In the genomic region with DNA sequence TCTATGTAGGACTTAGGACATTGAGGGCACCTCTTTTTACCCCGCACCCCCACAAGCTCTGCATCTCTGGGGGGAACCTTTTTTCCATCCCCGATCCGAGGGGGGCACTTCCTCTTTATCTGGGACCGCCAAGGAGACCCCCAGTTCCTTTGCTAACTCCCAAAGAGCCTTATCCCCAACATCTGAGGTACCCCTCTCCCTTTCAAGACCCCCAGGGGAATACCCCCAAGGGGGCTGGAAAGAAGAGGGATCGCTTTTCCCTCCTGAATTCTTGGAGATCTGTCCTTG, we compare ENCODE assay signal across 8 cellular contexts. TPM values are rescaled to one million over a fixed set of nuclear protein-coding genes. Genes with fewer than 3 reads are reported as not detected.
DNase-seq lines count a peak whose midpoint lies in the region; ATAC-seq, FAIRE-seq and TF ChIP-seq lines count a peak whose summit lies in the region.

No MANE protein-coding gene starts in this region.

- H3K9me3 Mint-ChIP-seq in CD14-positive monocyte = peaks cover 0 to 15% (median 4%) of the 10 kb centered on the region in 7 donors
- H3K9me3 Mint-ChIP-seq in HFFc6 = peaks cover 6% of the 10 kb centered on the region
- H3K9me3 Mint-ChIP-seq in activated naive CD8-positive, alpha-beta T cell treated with anti-CD3 and anti-CD28 coated beads, Interleukin-2, amount 50 U/mL, for 24 hours = no peaks in the 10 kb centered on the region
- H3K9me3 Mint-ChIP-seq in mesothelial cell of epicardium = peaks cover under 1% of the 10 kb centered on the region

- peak overlapping the region; percentile 85 to 97 for H3K4me3 Mint-ChIP-seq in CD14-positive monocyte
- peak overlapping the region; percentile 38 for H3K4me3 Mint-ChIP-seq in HFFc6
- H3K4me3 Mint-ChIP-seq in activated naive CD8-positive, alpha-beta T cell treated with anti-CD3 and anti-CD28 coated beads, Interleukin-2, amount 50 U/mL, for 24 hours = peak overlapping the region; percentile 78
- H3K4me3 Mint-ChIP-seq in mesothelial cell of epicardium = peak overlapping the region; percentile 80

- peaks cover 31 to 42% (median 36%) of the 10 kb centered on the region in 3 donors for H3K27me3 Mint-ChIP-seq in CD14-positive monocyte (ENCODE audit: low read depth in 3 of 3)
- peaks cover 6% of the 10 kb centered on the region for H3K27me3 Mint-ChIP-seq in HFFc6 (ENCODE audit: insufficient read depth)
- peaks cover 35% of the 10 kb centered on the region for H3K27me3 Mint-ChIP-seq in activated naive CD8-positive, alpha-beta T cell treated with anti-CD3 and anti-CD28 coated beads, Interleukin-2, amount 50 U/mL, for 24 hours
- H3K27me3 Mint-ChIP-seq in mesothelial cell of epicardium (ENCODE audit: low read depth) = peaks cover 72% of the 10 kb centered on the region

- peaks cover 0 to 4% of the 10 kb centered on the region in 2 donors for H3K36me3 Mint-ChIP-seq in CD14-positive monocyte
- peaks cover 15% of the 10 kb centered on the region for H3K36me3 Mint-ChIP-seq in HFFc6 (ENCODE audit: low read depth)
- H3K36me3 Mint-ChIP-seq in activated naive CD8-positive, alpha-beta T cell treated with anti-CD3 and anti-CD28 coated beads, Interleukin-2, amount 50 U/mL, for 24 hours (ENCODE audit: low read depth) = peaks cover 8% of the 10 kb centered on the region
- no peaks in the 10 kb centered on the region for H3K36me3 Mint-ChIP-seq in mesothelial cell of epicardium

- no peak for ATAC-seq in activated naive CD8-positive, alpha-beta T cell treated with anti-CD3 and anti-CD28 coated beads, Interleukin-2, amount 50 U/mL, for 24 hours
- no peak for ATAC-seq in HG03159 (IDR thresholded peaks at IDR 0.05; ENCODE audit: unreplicated experiment)

- TF ChIP-seq CTCF in CD14-positive monocyte (IDR thresholded peaks at IDR 0.05) (no peak), HFFc6 (IDR thresholded peaks at IDR 0.05) (no peak), mesothelial cell of epicardium (IDR thresholded peaks at IDR 0.05; ENCODE audit: unreplicated experiment) (no peak)

- H3K4me1 Mint-ChIP-seq in CD14-positive monocyte (peaks cover 59% of the 10 kb centered on the region), HFFc6 (ENCODE audit: low read depth) (peaks cover 23% of the 10 kb centered on the region), mesothelial cell of epicardium (peaks cover 24% of the 10 kb centered on the region)
- H3K4me1 Mint-ChIP-seq in activated naive CD8-positive, alpha-beta T cell treated with anti-CD3 and anti-CD28 coated beads, Interleukin-2, amount 50 U/mL, for 24 hours = peaks cover 54% of the 10 kb centered on the region

- intact Hi-C loops in CD14-positive monocyte (cut with micrococcal nuclease) = loop anchor here (5.0 kb wide), 1 partner anchor 45 kb away; no protein-coding TSS in a partner anchor

- H3K27ac Mint-ChIP-seq in CD14-positive monocyte (peak overlapping the region in 1 of 7 donors; percentile 75), HFFc6 (no peak overlapping the region), mesothelial cell of epicardium (no peak overlapping the region)
- H3K27ac Mint-ChIP-seq in activated naive CD8-positive, alpha-beta T cell treated with anti-CD3 and anti-CD28 coated beads, Interleukin-2, amount 50 U/mL, for 24 hours = peak overlapping the region; percentile 59

- DNase-seq in CD14-positive monocyte (ENCODE audit: low spot score) (no peak), HFFc6 (no peak), mesothelial cell of epicardium (ENCODE audit: low spot score in 2 of 2, unreplicated experiment in 2 of 2) (no peak), SHP77 (lab: John Stamatoyannopoulos, UW) (no peak), DMS79 (lab: John Stamatoyannopoulos, UW) (no peak), RCC 7860 (ENCODE audit: low spot score) (no peak)
- DNase-seq in activated naive CD8-positive, alpha-beta T cell treated with anti-CD3 and anti-CD28 coated beads, Interleukin-2, amount 50 U/mL, for 24 hours = no peak

- FAIRE-seq in RCC 7860 (lab: Jason Lieb, UNC) = no peak

RNA-seq across cellular contexts. Expression of a gene that starts 1.1 kb away (rescaled TPM):
- polyA plus RNA-seq in CD14-positive monocyte = 1 to 10 TPM; 4.3 to 4.9 TPM
- total RNA-seq in HFFc6 (2021; fragmentation: NEBNext Ultra II Directional; extraction: Animal tissue kit (Norgen Biotek cat#: 25700)) = 1 to 10 TPM in 4 of 6 experiments, under 1 TPM in 2; 0.57 to 3.7 (median 3.2) TPM
- 0.76 to 1.5 TPM (median 1.1 TPM) in 3 replicates for total RNA-seq in mesothelial cell of epicardium

RNA-seq across cellular contexts. Expression of a gene that starts 29.8 kb away (rescaled TPM):
- polyA plus RNA-seq in CD14-positive monocyte = not detected
- total RNA-seq in HFFc6 (2021; fragmentation: NEBNext Ultra II Directional; extraction: Animal tissue kit (Norgen Biotek cat#: 25700)) = not detected
- 10.5 to 13.5 TPM (median 13.0 TPM) in 3 replicates for total RNA-seq in mesothelial cell of epicardium

RNA-seq across cellular contexts. Expression of a gene that starts 50.3 kb away (rescaled TPM):
- polyA plus RNA-seq in CD14-positive monocyte = 10 to 100 TPM; 11.2 to 20.5 TPM
- total RNA-seq in HFFc6 (2021; fragmentation: NEBNext Ultra II Directional; extraction: Animal tissue kit (Norgen Biotek cat#: 25700)) = not detected
- 0.42 to 0.75 TPM (median 0.63 TPM) in 3 replicates for total RNA-seq in mesothelial cell of epicardium

RNA-seq across cellular contexts. Expression of a gene that starts 59.0 kb away (rescaled TPM):
- not detected for polyA plus RNA-seq in CD14-positive monocyte
- not detected for total RNA-seq in HFFc6 (2021; fragmentation: NEBNext Ultra II Directional; extraction: Animal tissue kit (Norgen Biotek cat#: 25700))
- not detected in 3 replicates for total RNA-seq in mesothelial cell of epicardium

Comparison
In these comparisons a context has a peak if more than half of its experiments do, and no peak if none do; other contexts are left out.
1. H3K4me3 Mint-ChIP-seq: peak in every context shown above with its lines; median percentile 91 in CD14-positive monocyte; 80 in mesothelial cell of epicardium; 78 in activated naive CD8-positive, alpha-beta T cell treated with anti-CD3 and anti-CD28 coated beads, Interleukin-2, amount 50 U/mL, for 24 hours; 38 in HFFc6.
2. RNA of a gene that starts 29.8 kb away (total RNA-seq): 10.5 to 13.5 TPM in mesothelial cell of epicardium; not detected in HFFc6; every median in the first group is over 10 times any median in the second.